Comparison of ENCODE assay signal across 9 cellular contexts in the genomic region with DNA sequence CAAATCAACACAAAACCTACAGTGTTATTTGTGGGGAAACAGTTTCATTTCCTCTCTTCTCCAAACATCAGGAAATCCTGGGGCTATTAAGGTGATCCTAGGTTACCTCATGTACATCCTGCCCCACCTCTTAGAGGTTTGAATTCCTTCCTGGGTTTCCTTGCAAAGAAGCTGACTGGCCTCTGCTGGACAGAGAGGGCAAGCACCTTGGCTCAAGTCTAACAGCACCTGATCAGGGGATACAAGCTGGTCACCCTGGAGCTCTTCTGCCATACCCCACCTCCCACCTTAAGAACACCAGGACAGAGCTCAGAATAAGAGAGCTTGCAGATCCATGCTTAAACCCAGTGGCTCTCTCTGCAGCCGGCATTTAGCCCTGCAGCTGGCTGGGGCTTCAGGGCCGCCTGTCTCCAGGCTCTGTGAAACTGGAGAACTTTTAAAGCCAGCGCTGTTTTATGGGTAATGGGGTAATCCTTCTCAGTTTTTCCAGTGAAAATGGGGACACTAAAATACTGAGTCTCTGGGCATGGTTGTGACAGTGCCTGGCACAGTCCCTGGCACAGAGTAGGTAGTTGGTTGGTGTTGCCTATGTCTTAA.
DNase-seq lines count a peak whose midpoint lies in the region; ATAC-seq, FAIRE-seq and TF ChIP-seq lines count a peak whose summit lies in the region.
"Had no signal": no experiment of that assay in that cellular context is flagged by ENCODE, and none has a peak within 500 bp of the region (broad histone marks: within the 10 kb centered on the region; RNA-seq: fewer than 3 reads in every experiment).

No MANE protein-coding gene starts in this region.

- H3K36me3 Mint-ChIP-seq in endothelial cell (ENCODE audit: low read depth, unreplicated experiment) = no peaks in the 10 kb centered on the region
- no peaks in the 10 kb centered on the region for H3K36me3 Mint-ChIP-seq in mesothelial cell of epicardium
- H3K36me3 Mint-ChIP-seq: naive B cell had no signal

- H3K4me1 Mint-ChIP-seq in endothelial cell (ENCODE audit: unreplicated experiment) (peaks cover 13% of the 10 kb centered on the region), mesothelial cell of epicardium (peaks cover 69% of the 10 kb centered on the region)

- H3K27me3 Mint-ChIP-seq in endothelial cell (ENCODE audit: unreplicated experiment) (peaks cover 3% of the 10 kb centered on the region), mesothelial cell of epicardium (ENCODE audit: low read depth) (no peaks in the 10 kb centered on the region)

- peak; percentile 39 for FAIRE-seq in G401.6 (lab: Jason Lieb, UNC)

- TF ChIP-seq CTCF in endothelial cell (IDR thresholded peaks at IDR 0.05; ENCODE audit: unreplicated experiment) (no peak), mesothelial cell of epicardium (IDR thresholded peaks at IDR 0.05; ENCODE audit: unreplicated experiment) (no peak)

- H3K9me3 Mint-ChIP-seq in endothelial cell (ENCODE audit: unreplicated experiment) (no peaks in the 10 kb centered on the region), mesothelial cell of epicardium (no peaks in the 10 kb centered on the region)

- no peak overlapping the region for H3K4me3 Mint-ChIP-seq in endothelial cell (ENCODE audit: unreplicated experiment)
- peak overlapping the region; percentile 72 for H3K4me3 Mint-ChIP-seq in mesothelial cell of epicardium

- ATAC-seq in HG03097 (IDR thresholded peaks at IDR 0.05; ENCODE audit: low FRiP score, unreplicated experiment) (no peak), HG02588 (IDR thresholded peaks at IDR 0.05; ENCODE audit: unreplicated experiment) (no peak)

- DNase-seq in NCI-H2107 (lab: John Stamatoyannopoulos, UW) (peak; percentile 15), endothelial cell (ENCODE audit: low spot score) (peak; percentile 50), mesothelial cell of epicardium (ENCODE audit: low spot score in 2 of 2, unreplicated experiment in 2 of 2) (no peak), retina (no peak), SW 1271 (lab: John Stamatoyannopoulos, UW) (no peak)
- DNase-seq: naive B cell had no signal

- H3K27ac Mint-ChIP-seq in endothelial cell (ENCODE audit: unreplicated experiment) (peak overlapping the region; percentile 64), mesothelial cell of epicardium (peak overlapping the region; percentile 81)
- H3K27ac Mint-ChIP-seq: naive B cell had no signal

Comparison
In these comparisons a context has a peak if more than half of its experiments do, and no peak if none do; other contexts are left out.
1. DNase-seq: peak in NCI-H2107 (single experiment) and endothelial cell (single experiment); none in mesothelial cell of epicardium (0 of 2), retina (single experiment) and SW 1271 (0 of 2).